1 cellular context compared by ENCODE assay signal in the genomic region with DNA sequence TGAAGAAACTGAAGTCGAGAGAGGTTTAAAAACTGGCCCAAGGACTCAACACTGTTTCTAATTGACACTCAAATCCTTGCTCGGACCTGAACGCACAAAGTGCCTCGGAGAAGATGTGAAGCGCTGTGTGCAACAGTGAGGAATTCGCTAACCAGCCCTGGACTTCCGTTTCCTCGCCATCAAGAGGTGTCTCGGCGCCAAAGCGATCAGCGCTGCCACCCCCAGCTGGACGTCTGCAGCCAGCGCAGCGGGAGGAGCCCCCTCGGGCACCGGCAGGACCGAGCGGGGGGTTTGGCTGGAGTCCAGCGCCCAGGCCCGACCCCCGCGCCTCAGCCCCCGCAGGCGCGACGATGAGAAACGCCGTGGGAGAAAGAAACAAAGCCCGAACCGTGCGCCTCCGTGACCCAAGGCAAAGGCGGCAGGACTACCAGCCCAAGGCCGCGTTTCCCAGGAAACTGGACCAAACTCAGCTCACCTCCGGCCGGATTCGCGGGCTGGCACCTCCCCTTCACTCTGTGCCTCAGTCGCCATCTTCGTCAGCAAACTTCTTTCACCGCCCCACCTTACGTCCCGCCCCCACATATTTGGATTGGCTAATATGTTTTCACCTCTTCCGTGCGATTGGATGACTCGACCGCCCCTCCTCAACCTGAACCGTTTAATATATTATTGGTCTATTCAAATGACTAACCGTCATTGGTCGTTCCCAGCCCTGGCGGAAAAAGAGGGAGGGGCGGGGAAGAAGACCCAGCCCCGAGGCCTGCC.
TF ChIP-seq lines count a peak whose summit lies in the region.

TSS of gene ARHGAP19 (minus strand) at position 541 of the 765 bp plus-strand sequence. CDS start at position 531, 10 bp downstream.

TF ChIP-seq in K562, 482 proteins besides CTCF, POLR2A, EP300 and RAD21 (continued from another document and continues in another):
- TF ChIP-seq TAF9B (IDR thresholded peaks at IDR 0.05; ENCODE audit: partially characterized antibody) (peak; percentile 78), RCOR1 (IDR thresholded peaks at IDR 0.05; ENCODE audit: borderline replicate concordance in 1 of 2, low read depth in 2 of 2, low read length in 2 of 2) (no peak), HDAC6 (IDR thresholded peaks at IDR 0.05; ENCODE audit: low read depth, low read length) (no peak), FOS (IDR thresholded peaks at IDR 0.05; ENCODE audit: extremely low read depth, insufficient read length) (peak; percentile 95), RHOXF2B (CRISPR knock-in tag; conservative IDR thresholded peaks at IDR 0.05) (no peak), ZNF76 (CRISPR knock-in tag; IDR thresholded peaks at IDR 0.05; ENCODE audit: borderline replicate concordance) (no peak), ETV6 (IDR thresholded peaks at IDR 0.05; ENCODE audit: borderline replicate concordance in 1 of 2, low read depth in 2 of 2, low read length in 1 of 2) (no peak; a peak in 1 of 4 replicates), ETV6 (CRISPR knock-in tag; IDR thresholded peaks at IDR 0.05; ENCODE audit: borderline replicate concordance) (no peak), ZFX (CRISPR knock-in tag; IDR thresholded peaks at IDR 0.05) (peak; percentile 83), SAFB (IDR thresholded peaks at IDR 0.05; ENCODE audit: borderline replicate concordance, low read depth, low read length) (no peak), ZHX1 (conservative IDR thresholded peaks at IDR 0.05; ENCODE audit: low read length) (no peak), ZNF197 (CRISPR knock-in tag; IDR thresholded peaks at IDR 0.05; ENCODE audit: low read depth) (no peak), ZC3H8 (IDR thresholded peaks at IDR 0.05) (no peak), ESRRB (CRISPR knock-in tag; IDR thresholded peaks at IDR 0.05; ENCODE audit: borderline replicate concordance) (no peak), HMG20A (CRISPR knock-in tag; conservative IDR thresholded peaks at IDR 0.05) (no peak), SIN3A (IDR thresholded peaks at IDR 0.05; ENCODE audit: borderline replicate concordance in 2 of 2, control insufficient read depth in 1 of 2, low read depth in 2 of 2, low read length in 2 of 2) (no peak; a peak in 1 of 4 replicates), GTF2F1 (IDR thresholded peaks at IDR 0.05; ENCODE audit: low read depth, low read length) (no peak), ATF1 (CRISPR knock-in tag; IDR thresholded peaks at IDR 0.05) (no peak), ATF1 (tag; IDR thresholded peaks at IDR 0.05) (peak; percentile 85), SMARCA5 (IDR thresholded peaks at IDR 0.05) (no peak), HOXB6 (CRISPR knock-in tag; IDR thresholded peaks at IDR 0.05; ENCODE audit: borderline replicate concordance) (no peak), LEF1 (IDR thresholded peaks at IDR 0.05) (no peak), ZNF41 (CRISPR knock-in tag; conservative IDR thresholded peaks at IDR 0.05) (no peak), TCFL5 (CRISPR knock-in tag; conservative IDR thresholded peaks at IDR 0.05) (no peak), RBM15 (IDR thresholded peaks at IDR 0.05; ENCODE audit: insufficient read depth, low read length) (no peak)
- TF ChIP-seq, protein P1, sequence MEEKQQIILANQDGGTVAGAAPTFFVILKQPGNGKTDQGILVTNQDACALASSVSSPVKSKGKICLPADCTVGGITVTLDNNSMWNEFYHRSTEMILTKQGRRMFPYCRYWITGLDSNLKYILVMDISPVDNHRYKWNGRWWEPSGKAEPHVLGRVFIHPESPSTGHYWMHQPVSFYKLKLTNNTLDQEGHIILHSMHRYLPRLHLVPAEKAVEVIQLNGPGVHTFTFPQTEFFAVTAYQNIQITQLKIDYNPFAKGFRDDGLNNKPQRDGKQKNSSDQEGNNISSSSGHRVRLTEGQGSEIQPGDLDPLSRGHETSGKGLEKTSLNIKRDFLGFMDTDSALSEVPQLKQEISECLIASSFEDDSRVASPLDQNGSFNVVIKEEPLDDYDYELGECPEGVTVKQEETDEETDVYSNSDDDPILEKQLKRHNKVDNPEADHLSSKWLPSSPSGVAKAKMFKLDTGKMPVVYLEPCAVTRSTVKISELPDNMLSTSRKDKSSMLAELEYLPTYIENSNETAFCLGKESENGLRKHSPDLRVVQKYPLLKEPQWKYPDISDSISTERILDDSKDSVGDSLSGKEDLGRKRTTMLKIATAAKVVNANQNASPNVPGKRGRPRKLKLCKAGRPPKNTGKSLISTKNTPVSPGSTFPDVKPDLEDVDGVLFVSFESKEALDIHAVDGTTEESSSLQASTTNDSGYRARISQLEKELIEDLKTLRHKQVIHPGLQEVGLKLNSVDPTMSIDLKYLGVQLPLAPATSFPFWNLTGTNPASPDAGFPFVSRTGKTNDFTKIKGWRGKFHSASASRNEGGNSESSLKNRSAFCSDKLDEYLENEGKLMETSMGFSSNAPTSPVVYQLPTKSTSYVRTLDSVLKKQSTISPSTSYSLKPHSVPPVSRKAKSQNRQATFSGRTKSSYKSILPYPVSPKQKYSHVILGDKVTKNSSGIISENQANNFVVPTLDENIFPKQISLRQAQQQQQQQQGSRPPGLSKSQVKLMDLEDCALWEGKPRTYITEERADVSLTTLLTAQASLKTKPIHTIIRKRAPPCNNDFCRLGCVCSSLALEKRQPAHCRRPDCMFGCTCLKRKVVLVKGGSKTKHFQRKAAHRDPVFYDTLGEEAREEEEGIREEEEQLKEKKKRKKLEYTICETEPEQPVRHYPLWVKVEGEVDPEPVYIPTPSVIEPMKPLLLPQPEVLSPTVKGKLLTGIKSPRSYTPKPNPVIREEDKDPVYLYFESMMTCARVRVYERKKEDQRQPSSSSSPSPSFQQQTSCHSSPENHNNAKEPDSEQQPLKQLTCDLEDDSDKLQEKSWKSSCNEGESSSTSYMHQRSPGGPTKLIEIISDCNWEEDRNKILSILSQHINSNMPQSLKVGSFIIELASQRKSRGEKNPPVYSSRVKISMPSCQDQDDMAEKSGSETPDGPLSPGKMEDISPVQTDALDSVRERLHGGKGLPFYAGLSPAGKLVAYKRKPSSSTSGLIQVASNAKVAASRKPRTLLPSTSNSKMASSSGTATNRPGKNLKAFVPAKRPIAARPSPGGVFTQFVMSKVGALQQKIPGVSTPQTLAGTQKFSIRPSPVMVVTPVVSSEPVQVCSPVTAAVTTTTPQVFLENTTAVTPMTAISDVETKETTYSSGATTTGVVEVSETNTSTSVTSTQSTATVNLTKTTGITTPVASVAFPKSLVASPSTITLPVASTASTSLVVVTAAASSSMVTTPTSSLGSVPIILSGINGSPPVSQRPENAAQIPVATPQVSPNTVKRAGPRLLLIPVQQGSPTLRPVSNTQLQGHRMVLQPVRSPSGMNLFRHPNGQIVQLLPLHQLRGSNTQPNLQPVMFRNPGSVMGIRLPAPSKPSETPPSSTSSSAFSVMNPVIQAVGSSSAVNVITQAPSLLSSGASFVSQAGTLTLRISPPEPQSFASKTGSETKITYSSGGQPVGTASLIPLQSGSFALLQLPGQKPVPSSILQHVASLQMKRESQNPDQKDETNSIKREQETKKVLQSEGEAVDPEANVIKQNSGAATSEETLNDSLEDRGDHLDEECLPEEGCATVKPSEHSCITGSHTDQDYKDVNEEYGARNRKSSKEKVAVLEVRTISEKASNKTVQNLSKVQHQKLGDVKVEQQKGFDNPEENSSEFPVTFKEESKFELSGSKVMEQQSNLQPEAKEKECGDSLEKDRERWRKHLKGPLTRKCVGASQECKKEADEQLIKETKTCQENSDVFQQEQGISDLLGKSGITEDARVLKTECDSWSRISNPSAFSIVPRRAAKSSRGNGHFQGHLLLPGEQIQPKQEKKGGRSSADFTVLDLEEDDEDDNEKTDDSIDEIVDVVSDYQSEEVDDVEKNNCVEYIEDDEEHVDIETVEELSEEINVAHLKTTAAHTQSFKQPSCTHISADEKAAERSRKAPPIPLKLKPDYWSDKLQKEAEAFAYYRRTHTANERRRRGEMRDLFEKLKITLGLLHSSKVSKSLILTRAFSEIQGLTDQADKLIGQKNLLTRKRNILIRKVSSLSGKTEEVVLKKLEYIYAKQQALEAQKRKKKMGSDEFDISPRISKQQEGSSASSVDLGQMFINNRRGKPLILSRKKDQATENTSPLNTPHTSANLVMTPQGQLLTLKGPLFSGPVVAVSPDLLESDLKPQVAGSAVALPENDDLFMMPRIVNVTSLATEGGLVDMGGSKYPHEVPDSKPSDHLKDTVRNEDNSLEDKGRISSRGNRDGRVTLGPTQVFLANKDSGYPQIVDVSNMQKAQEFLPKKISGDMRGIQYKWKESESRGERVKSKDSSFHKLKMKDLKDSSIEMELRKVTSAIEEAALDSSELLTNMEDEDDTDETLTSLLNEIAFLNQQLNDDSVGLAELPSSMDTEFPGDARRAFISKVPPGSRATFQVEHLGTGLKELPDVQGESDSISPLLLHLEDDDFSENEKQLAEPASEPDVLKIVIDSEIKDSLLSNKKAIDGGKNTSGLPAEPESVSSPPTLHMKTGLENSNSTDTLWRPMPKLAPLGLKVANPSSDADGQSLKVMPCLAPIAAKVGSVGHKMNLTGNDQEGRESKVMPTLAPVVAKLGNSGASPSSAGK (IDR thresholded peaks at IDR 0.05): no peak
- TF ChIP-seq, protein P2, sequence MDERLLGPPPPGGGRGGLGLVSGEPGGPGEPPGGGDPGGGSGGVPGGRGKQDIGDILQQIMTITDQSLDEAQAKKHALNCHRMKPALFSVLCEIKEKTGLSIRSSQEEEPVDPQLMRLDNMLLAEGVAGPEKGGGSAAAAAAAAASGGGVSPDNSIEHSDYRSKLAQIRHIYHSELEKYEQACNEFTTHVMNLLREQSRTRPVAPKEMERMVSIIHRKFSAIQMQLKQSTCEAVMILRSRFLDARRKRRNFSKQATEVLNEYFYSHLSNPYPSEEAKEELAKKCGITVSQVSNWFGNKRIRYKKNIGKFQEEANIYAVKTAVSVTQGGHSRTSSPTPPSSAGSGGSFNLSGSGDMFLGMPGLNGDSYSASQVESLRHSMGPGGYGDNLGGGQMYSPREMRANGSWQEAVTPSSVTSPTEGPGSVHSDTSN (CRISPR knock-in tag; IDR thresholded peaks at IDR 0.05; ENCODE audit: low read depth): peak; percentile 66
- TF ChIP-seq, protein P2 (tag; conservative IDR thresholded peaks at IDR 0.05; ENCODE audit: low read depth): peak; percentile 93
- TF ChIP-seq, protein P3, sequence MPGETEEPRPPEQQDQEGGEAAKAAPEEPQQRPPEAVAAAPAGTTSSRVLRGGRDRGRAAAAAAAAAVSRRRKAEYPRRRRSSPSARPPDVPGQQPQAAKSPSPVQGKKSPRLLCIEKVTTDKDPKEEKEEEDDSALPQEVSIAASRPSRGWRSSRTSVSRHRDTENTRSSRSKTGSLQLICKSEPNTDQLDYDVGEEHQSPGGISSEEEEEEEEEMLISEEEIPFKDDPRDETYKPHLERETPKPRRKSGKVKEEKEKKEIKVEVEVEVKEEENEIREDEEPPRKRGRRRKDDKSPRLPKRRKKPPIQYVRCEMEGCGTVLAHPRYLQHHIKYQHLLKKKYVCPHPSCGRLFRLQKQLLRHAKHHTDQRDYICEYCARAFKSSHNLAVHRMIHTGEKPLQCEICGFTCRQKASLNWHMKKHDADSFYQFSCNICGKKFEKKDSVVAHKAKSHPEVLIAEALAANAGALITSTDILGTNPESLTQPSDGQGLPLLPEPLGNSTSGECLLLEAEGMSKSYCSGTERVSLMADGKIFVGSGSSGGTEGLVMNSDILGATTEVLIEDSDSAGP (CRISPR knock-in tag; IDR thresholded peaks at IDR 0.05): no peak
- TF ChIP-seq, protein P4, sequence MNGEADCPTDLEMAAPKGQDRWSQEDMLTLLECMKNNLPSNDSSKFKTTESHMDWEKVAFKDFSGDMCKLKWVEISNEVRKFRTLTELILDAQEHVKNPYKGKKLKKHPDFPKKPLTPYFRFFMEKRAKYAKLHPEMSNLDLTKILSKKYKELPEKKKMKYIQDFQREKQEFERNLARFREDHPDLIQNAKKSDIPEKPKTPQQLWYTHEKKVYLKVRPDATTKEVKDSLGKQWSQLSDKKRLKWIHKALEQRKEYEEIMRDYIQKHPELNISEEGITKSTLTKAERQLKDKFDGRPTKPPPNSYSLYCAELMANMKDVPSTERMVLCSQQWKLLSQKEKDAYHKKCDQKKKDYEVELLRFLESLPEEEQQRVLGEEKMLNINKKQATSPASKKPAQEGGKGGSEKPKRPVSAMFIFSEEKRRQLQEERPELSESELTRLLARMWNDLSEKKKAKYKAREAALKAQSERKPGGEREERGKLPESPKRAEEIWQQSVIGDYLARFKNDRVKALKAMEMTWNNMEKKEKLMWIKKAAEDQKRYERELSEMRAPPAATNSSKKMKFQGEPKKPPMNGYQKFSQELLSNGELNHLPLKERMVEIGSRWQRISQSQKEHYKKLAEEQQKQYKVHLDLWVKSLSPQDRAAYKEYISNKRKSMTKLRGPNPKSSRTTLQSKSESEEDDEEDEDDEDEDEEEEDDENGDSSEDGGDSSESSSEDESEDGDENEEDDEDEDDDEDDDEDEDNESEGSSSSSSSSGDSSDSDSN (IDR thresholded peaks at IDR 0.05; ENCODE audit: borderline replicate concordance in 1 of 2, low read depth in 2 of 2, low read length in 2 of 2): no peak
